In genomic region chr10:4262449-4262848, GRCh38 we compare ENCODE assay signal across 20 cellular contexts.
"Had no signal": no experiment of that assay in that cellular context is flagged by ENCODE, and none has a peak within 500 bp of the region (broad histone marks: within the 10 kb centered on the region; RNA-seq: fewer than 3 reads in every experiment).

No MANE protein-coding gene starts in this region.

- H3K9me3 ChIP-seq: gastrocnemius medialis, lower lobe of right lung, neutrophil, right atrium auricular region, spleen, thoracic aorta, transverse colon had no signal

- H3K36me3 ChIP-seq: gastrocnemius medialis, lower lobe of right lung, neutrophil, right atrium auricular region, spleen, thoracic aorta, transverse colon had no signal

- H2AFZ ChIP-seq: parathyroid adenoma had no signal

- H3K79me2 ChIP-seq: parathyroid adenoma had no signal

- H3K27me3 ChIP-seq: dorsolateral prefrontal cortex, gastrocnemius medialis, neutrophil, right atrium auricular region, spleen, transverse colon had no signal

- DNase-seq: cerebellar nuclear complex; dorsolateral prefrontal cortex; effector CD4-positive, alpha-beta T cell; foreskin fibroblast; gastrocnemius medialis; head of caudate nucleus; left ventricle myocardium superior; lower lobe of right lung; natural killer cell; spleen; stimulated activated CD4-positive, alpha-beta T cell treated with anti-CD3 and anti-CD28 coated beads, Interleukin-4, amount 100 ng/mL, for 4 hours; transverse colon had no signal

- H3K4me1 ChIP-seq: parathyroid adenoma had no signal

- FAIRE-seq: colon, keratinocyte had no signal

- H3K4me3 ChIP-seq: dorsolateral prefrontal cortex, gastrocnemius medialis, lower lobe of right lung, right atrium auricular region, spleen, thoracic aorta, transverse colon had no signal

- H3K27ac ChIP-seq: dorsolateral prefrontal cortex, lower lobe of right lung, neutrophil, parathyroid adenoma, spleen had no signal

- ATAC-seq: gastrocnemius medialis; left ventricle myocardium superior; lower lobe of right lung; natural killer cell; sciatic nerve; stimulated activated memory B cell treated with anti-CD40 and anti-IgM and Interleukin-4, amounts not matched to agents 10 μg/mL and 1 μg/mL and 100 μg/mL, for 72 hours had no signal

- H3K9ac ChIP-seq: parathyroid adenoma had no signal
